In the genomic region with DNA sequence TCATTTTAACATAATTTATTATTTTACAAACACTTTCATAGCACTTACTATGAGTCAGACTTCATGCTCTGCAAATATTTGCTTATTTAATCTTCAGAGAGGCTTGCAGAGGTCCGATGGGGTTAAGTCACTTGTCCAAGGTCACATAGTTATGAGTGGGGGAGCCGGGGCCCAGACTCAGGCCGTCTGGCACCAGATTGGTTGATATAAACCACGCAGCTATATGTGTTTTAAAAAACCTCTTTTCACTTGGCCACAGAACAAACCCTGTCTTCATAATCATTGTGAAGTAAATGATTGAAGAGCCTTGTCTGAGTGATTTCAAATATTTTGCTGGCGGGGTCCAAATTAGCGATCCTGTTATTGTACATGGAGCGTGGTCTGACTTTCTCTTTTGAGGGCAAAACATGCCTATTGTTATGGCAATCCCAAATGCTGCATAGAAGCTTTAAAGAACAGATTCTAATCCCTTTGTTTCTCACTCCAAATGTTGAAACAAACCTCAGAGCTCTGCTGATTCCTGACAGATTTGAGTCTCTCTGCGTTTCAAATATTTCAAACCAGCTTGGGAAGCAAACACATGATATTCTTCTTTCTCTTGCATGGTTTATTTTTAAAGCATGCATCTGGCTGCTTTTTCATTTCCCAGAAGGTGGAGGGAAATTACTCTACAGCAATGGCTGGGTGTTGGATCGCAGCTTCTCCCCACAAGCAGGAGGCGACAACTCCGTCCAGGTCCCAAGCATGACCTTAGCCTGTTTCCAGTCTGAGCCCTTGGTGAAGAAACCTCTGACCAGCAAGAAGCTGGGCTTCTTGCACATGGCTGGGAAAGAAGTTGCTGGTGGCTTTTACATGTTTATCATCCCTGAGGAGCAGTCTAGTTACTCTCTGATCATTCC, we compare ENCODE assay signal across 12 cellular contexts.
DNase-seq lines count a peak whose midpoint lies in the region; FAIRE-seq and TF ChIP-seq lines count a peak whose summit lies in the region.
"Had no signal": no experiment of that assay in that cellular context is flagged by ENCODE, and none has a peak within 500 bp of the region (broad histone marks: within the 10 kb centered on the region; RNA-seq: fewer than 3 reads in every experiment).

No MANE protein-coding gene starts in this region.

- peaks cover 46% of the 10 kb centered on the region for H3K4me1 Mint-ChIP-seq in Caco-2 (ENCODE audit: low read depth, unreplicated experiment)
- peaks cover 43% of the 10 kb centered on the region for H3K4me1 Mint-ChIP-seq in neural progenitor cell
- H3K4me1 Mint-ChIP-seq in activated naive CD4-positive, alpha-beta T cell treated with anti-CD3 and anti-CD28 coated beads, Interleukin-2, amount 10 ng/mL, durations not matched to agents 7 days and 5 days = no peaks in the 10 kb centered on the region

- peaks cover 45% of the 10 kb centered on the region for H3K4me1 ChIP-seq in Caco-2
- H3K4me1 ChIP-seq in neural progenitor cell = peaks cover 8% of the 10 kb centered on the region

- CTCF ChIA-PET in Caco-2 (lab: Charles Lee) = interaction anchor here (1.1 to 1.2 kb wide), 2 partner anchors 13 to 206 kb away, joined by 3 to 4 read pairs; a partner anchor contains a TSS
- CTCF ChIA-PET in activated naive CD4-positive, alpha-beta T cell treated with anti-CD3 and anti-CD28 coated beads, Interleukin-2, amount 10 ng/mL, durations not matched to agents 7 days and 5 days (lab: Charles Lee) = no interaction called here

- H3K9me3 Mint-ChIP-seq in Caco-2 (ENCODE audit: unreplicated experiment) = no peaks in the 10 kb centered on the region
- no peaks in the 10 kb centered on the region for H3K9me3 Mint-ChIP-seq in neural progenitor cell
- no peaks in the 10 kb centered on the region for H3K9me3 Mint-ChIP-seq in activated naive CD4-positive, alpha-beta T cell treated with anti-CD3 and anti-CD28 coated beads, Interleukin-2, amount 10 ng/mL, durations not matched to agents 7 days and 5 days
- H3K9me3 Mint-ChIP-seq: CD4-positive, alpha-beta T cell; T-helper 1 cell treated with Interleukin-12 subunit alpha and Interleukin-12 subunit beta and Interleukin-4 antibody, amounts not matched to agents 30 μg/mL and 1 μg/mL, for 36 hours had no signal

- H3K27ac Mint-ChIP-seq in Caco-2 (ENCODE audit: unreplicated experiment) (peak overlapping the region; percentile 46), neural progenitor cell (no peak overlapping the region)
- no peak overlapping the region for H3K27ac Mint-ChIP-seq in activated naive CD4-positive, alpha-beta T cell treated with anti-CD3 and anti-CD28 coated beads, Interleukin-2, amount 10 ng/mL, durations not matched to agents 7 days and 5 days
- H3K27ac Mint-ChIP-seq: CD4-positive, alpha-beta T cell; T-helper 1 cell treated with Interleukin-12 subunit alpha and Interleukin-12 subunit beta and Interleukin-4 antibody, amounts not matched to agents 30 μg/mL and 1 μg/mL, for 36 hours had no signal

- FAIRE-seq in H54 (lab: Jason Lieb, UNC) = no peak

- BruUV-seq in Caco-2 (replicated peaks; lab: Mats Ljungman, UMichigan) = no TSS peak

- H3K27me3 ChIP-seq in Caco-2 (replicated peaks; ENCODE audit: control insufficient read depth, insufficient read depth, low read length) (no peaks in the 10 kb centered on the region), neural progenitor cell (no peaks in the 10 kb centered on the region)

- H3K36me3 Mint-ChIP-seq in Caco-2 (ENCODE audit: insufficient read depth, unreplicated experiment) = peaks cover 5% of the 10 kb centered on the region
- H3K36me3 Mint-ChIP-seq in neural progenitor cell = no peaks in the 10 kb centered on the region
- H3K36me3 Mint-ChIP-seq in activated naive CD4-positive, alpha-beta T cell treated with anti-CD3 and anti-CD28 coated beads, Interleukin-2, amount 10 ng/mL, durations not matched to agents 7 days and 5 days = no peaks in the 10 kb centered on the region

- peak; percentile 69 to 75 for DNase-seq in Caco-2
- DNase-seq in RPMI7951 (ENCODE audit: low read depth) = peak; percentile 33
- DNase-seq in fibroblast of the conjunctiva (ENCODE audit: low read depth) = peak; percentile 24
- no peak for DNase-seq in neural progenitor cell (ENCODE audit: low spot score)
- DNase-seq in NCI-H69 (lab: John Stamatoyannopoulos, UW) = no peak
- DNase-seq in 8988T = no peak
- DNase-seq in activated naive CD4-positive, alpha-beta T cell treated with anti-CD3 and anti-CD28 coated beads, Interleukin-2, amount 10 ng/mL, durations not matched to agents 7 days and 5 days = no peak
- no peak for DNase-seq in H54 (ENCODE audit: insufficient read length, low spot score)
- DNase-seq: activated CD8-positive, alpha-beta memory T cell treated with anti-CD3 and anti-CD28 coated beads, Interleukin-2, amount 50 U/mL, for 48 hours; CD4-positive, alpha-beta T cell; NCI-H524 treated with DMSO at 0.1 percent for 48 hours had no signal

- H3K27ac ChIP-seq in neural progenitor cell = no peak overlapping the region

- no peak for TF ChIP-seq POLR2A in H54 (IDR thresholded peaks at IDR 0.05; ENCODE audit: low read depth, low read length)

- peak overlapping the region; percentile 22 for H2AFZ ChIP-seq in neural progenitor cell (replicated peaks)

- H3K36me3 ChIP-seq in Caco-2 (ENCODE audit: control insufficient read depth, insufficient read depth, low read length) = no peaks in the 10 kb centered on the region
- no peaks in the 10 kb centered on the region for H3K36me3 ChIP-seq in neural progenitor cell

- no peaks in the 10 kb centered on the region for H4K20me1 ChIP-seq in neural progenitor cell (ENCODE audit: low read depth)

- H3K4me2 ChIP-seq in neural progenitor cell = no peak overlapping the region

- no peak overlapping the region for H3K4me3 ChIP-seq in Caco-2 (ENCODE audit: low read depth, low read length)
- no peak overlapping the region for H3K4me3 ChIP-seq in neural progenitor cell

- H3K9me3 ChIP-seq in Caco-2 (no peaks in the 10 kb centered on the region), neural progenitor cell (ENCODE audit: low read depth) (no peaks in the 10 kb centered on the region)

- TF ChIP-seq CTCF in Caco-2 (IDR thresholded peaks at IDR 0.05; ENCODE audit: insufficient read depth in 1 of 2, low read depth in 1 of 2, low read length in 1 of 2, severe bottlenecking in 1 of 2, unreplicated experiment in 1 of 2) (no peak), neural progenitor cell (IDR thresholded peaks at IDR 0.05) (no peak)

- POLR2A ChIA-PET in Caco-2 (lab: Charles Lee) = interaction anchor here (0.6 to 0.9 kb wide), 2 partner anchors 126 to 205 kb away, joined by 3 read pairs; no protein-coding TSS in a partner anchor

- H3K79me2 ChIP-seq in neural progenitor cell (ENCODE audit: low read depth) = no peaks in the 10 kb centered on the region

- no peaks in the 10 kb centered on the region for H3K27me3 Mint-ChIP-seq in Caco-2 (ENCODE audit: insufficient read depth, unreplicated experiment)
- H3K27me3 Mint-ChIP-seq in neural progenitor cell (ENCODE audit: insufficient read depth, low read depth) = peaks cover 10% of the 10 kb centered on the region
- H3K27me3 Mint-ChIP-seq in activated naive CD4-positive, alpha-beta T cell treated with anti-CD3 and anti-CD28 coated beads, Interleukin-2, amount 10 ng/mL, durations not matched to agents 7 days and 5 days = peaks cover 8% of the 10 kb centered on the region

- no peak overlapping the region for H3K9ac ChIP-seq in neural progenitor cell

- H3K4me3 Mint-ChIP-seq in Caco-2 (ENCODE audit: unreplicated experiment) = peak overlapping the region; percentile 5
- no peak overlapping the region for H3K4me3 Mint-ChIP-seq in neural progenitor cell
- H3K4me3 Mint-ChIP-seq in activated naive CD4-positive, alpha-beta T cell treated with anti-CD3 and anti-CD28 coated beads, Interleukin-2, amount 10 ng/mL, durations not matched to agents 7 days and 5 days = no peak overlapping the region
- H3K4me3 Mint-ChIP-seq: CD4-positive, alpha-beta T cell; T-helper 1 cell treated with Interleukin-12 subunit alpha and Interleukin-12 subunit beta and Interleukin-4 antibody, amounts not matched to agents 30 μg/mL and 1 μg/mL, for 36 hours had no signal

- intact Hi-C loops in Caco-2 (cut with micrococcal nuclease; ENCODE audit: unreplicated experiment) = loop anchor here (1.0 to 5.0 kb wide), 6 partner anchors 13 to 97 kb away; no protein-coding TSS in a partner anchor

- no peaks in the 10 kb centered on the region for H3F3A ChIP-seq in neural progenitor cell (ENCODE audit: low read depth)

Comparison
In these comparisons a context has a peak if more than half of its experiments do, and no peak if none do; other contexts are left out.
1. DNase-seq: peak in Caco-2 (2 of 2), RPMI7951 (single experiment) and fibroblast of the conjunctiva (single experiment); none in neural progenitor cell (single experiment), NCI-H69 (single experiment), 8988T (single experiment), activated naive CD4-positive, alpha-beta T cell treated with anti-CD3 and anti-CD28 coated beads, Interleukin-2, amount 10 ng/mL, durations not matched to agents 7 days and 5 days (single experiment) and H54 (single experiment).